Comparison of ENCODE assay signal across 13 cellular contexts in the genomic region with DNA sequence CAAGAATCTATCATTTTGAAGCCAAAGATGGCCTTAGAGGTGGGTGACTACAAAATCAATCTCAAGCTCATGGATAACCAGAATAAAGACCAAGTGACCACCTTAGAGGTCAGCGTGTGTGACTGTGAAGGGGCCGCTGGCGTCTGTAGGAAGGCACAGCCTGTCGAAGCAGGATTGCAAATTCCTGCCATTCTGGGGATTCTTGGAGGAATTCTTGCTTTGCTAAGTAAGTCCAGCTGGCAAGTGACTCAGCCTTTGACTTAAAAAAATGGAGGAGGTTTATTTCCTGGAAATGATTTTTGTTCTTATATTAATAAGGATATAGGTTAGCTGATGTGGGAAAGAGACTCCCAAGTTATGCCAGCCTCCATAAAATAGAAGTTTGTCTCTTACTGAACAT. TPM values are rescaled to one million over a fixed set of nuclear protein-coding genes. Genes with fewer than 3 reads are reported as not detected.
DNase-seq lines count a peak whose midpoint lies in the region; ATAC-seq and TF ChIP-seq lines count a peak whose summit lies in the region.
"Had no signal": no experiment of that assay in that cellular context is flagged by ENCODE, and none has a peak within 500 bp of the region (broad histone marks: within the 10 kb centered on the region; RNA-seq: fewer than 3 reads in every experiment).

No MANE protein-coding gene starts in this region.

- WGBS in iPS DF 6.9 (ENCODE audit: insufficient coverage, insufficient read length), result no CpG with 5 or more reads among the region's 4 CpGs

- peak overlapping the region; percentile 77 for H3K4me3 Mint-ChIP-seq in HFFc6
- H3K4me3 Mint-ChIP-seq: activated B cell treated with CpG ODN at 0.5 μM for 24 hours; naive thymus-derived CD8-positive, alpha-beta T cell had no signal

- no peaks in the 10 kb centered on the region for H3K27me3 ChIP-seq in iPS DF 6.9 (ENCODE audit: control insufficient read depth, insufficient read depth, low read length)

- peaks cover 2% of the 10 kb centered on the region; the same call in 1 of the 2 replicates for H3K27me3 Mint-ChIP-seq in HFFc6 (ENCODE audit: insufficient read depth)

- peaks cover 4% of the 10 kb centered on the region; the same call in 1 of the 2 replicates for H3K9me3 Mint-ChIP-seq in HFFc6

- no peak for TF ChIP-seq CTCF in HFFc6 (IDR thresholded peaks at IDR 0.05)

- H3K36me3 Mint-ChIP-seq in HFFc6 (ENCODE audit: low read depth), result peaks cover 24% of the 10 kb centered on the region

- H3K36me3 ChIP-seq in iPS DF 6.9 (ENCODE audit: control insufficient read depth, insufficient read depth, low read length), result peaks cover 22% of the 10 kb centered on the region; the same call in 1 of the 2 replicates

- H3K9me3 ChIP-seq in iPS DF 6.9 (ENCODE audit: control insufficient read depth, insufficient read depth, low read length), result no peaks in the 10 kb centered on the region

- peak overlapping the region; percentile 89 for H3K27ac Mint-ChIP-seq in HFFc6
- H3K27ac Mint-ChIP-seq: activated B cell treated with CpG ODN at 0.5 μM for 24 hours; naive thymus-derived CD8-positive, alpha-beta T cell had no signal

- H3K4me1 ChIP-seq in iPS DF 6.9 (ENCODE audit: control insufficient read depth, insufficient read depth, low read length), result no peaks in the 10 kb centered on the region

- H3K4me3 ChIP-seq in iPS DF 6.9 (ENCODE audit: low read length), result no peak overlapping the region

- no peak overlapping the region for H3K27ac ChIP-seq in iPS DF 6.9 (ENCODE audit: low read length)

- no peak for ATAC-seq in GM18867 (IDR thresholded peaks at IDR 0.05; ENCODE audit: unreplicated experiment)
- ATAC-seq: naive thymus-derived CD8-positive, alpha-beta T cell had no signal

- DNase-seq in 8988T (peak; percentile 61), HFFc6 (peak; percentile 81), astrocyte of the hippocampus (ENCODE audit: low read depth, low spot score) (peak; percentile 89), iPS DF 6.9 (ENCODE audit: low read depth, low spot score) (peak; percentile 35), NCI-H446 treated with DMSO at 0.1 percent for 48 hours (lab: John Stamatoyannopoulos, UW) (no peak), DMS53 treated with DMSO at 0.1 percent for 48 hours (lab: John Stamatoyannopoulos, UW; ENCODE audit: unreplicated experiment) (no peak)
- DNase-seq in stimulated activated CD8-positive, alpha-beta memory T cell treated with anti-CD3 and anti-CD28 coated beads, Interleukin-4, amount 100 ng/mL, for 48 hours, result no peak
- DNase-seq: activated B cell treated with CpG ODN at 0.5 μM for 24 hours; hippocampal formation; naive thymus-derived CD8-positive, alpha-beta T cell; NCI-H1694; RPMI8226 had no signal

- H3K4me1 Mint-ChIP-seq in HFFc6 (ENCODE audit: low read depth), result peaks cover 30% of the 10 kb centered on the region
- H3K4me1 Mint-ChIP-seq: activated B cell treated with CpG ODN at 0.5 μM for 24 hours; naive thymus-derived CD8-positive, alpha-beta T cell had no signal

RNA-seq across cellular contexts. Expression of a gene that starts 19.9 kb away (rescaled TPM):
- 10 to 100 TPM; 14.7 to 22.1 (median 18.9) TPM for total RNA-seq in HFFc6 (2021; fragmentation: NEBNext Ultra II Directional; extraction: Animal tissue kit (Norgen Biotek cat#: 25700))

Comparison
In these comparisons a context has a peak if more than half of its experiments do, and no peak if none do; other contexts are left out.
1. DNase-seq: peak in 8988T (single experiment), HFFc6 (single experiment), astrocyte of the hippocampus (single experiment) and iPS DF 6.9 (single experiment); none in stimulated activated CD8-positive, alpha-beta memory T cell treated with anti-CD3 and anti-CD28 coated beads, Interleukin-4, amount 100 ng/mL, for 48 hours (single experiment), NCI-H446 treated with DMSO at 0.1 percent for 48 hours (single experiment) and DMS53 treated with DMSO at 0.1 percent for 48 hours (single experiment).